Comparison of ENCODE assay signal across 21 cellular contexts in genomic region chr17:49976828-49977202, GRCh38. TPM values are rescaled to one million over a fixed set of nuclear protein-coding genes. Genes with fewer than 3 reads are reported as not detected.
DNase-seq lines count a peak whose midpoint lies in the region; ATAC-seq, FAIRE-seq and TF ChIP-seq lines count a peak whose summit lies in the region.
"Had no signal": no experiment of that assay in that cellular context is flagged by ENCODE, and none has a peak within 500 bp of the region (broad histone marks: within the 10 kb centered on the region; RNA-seq: fewer than 3 reads in every experiment).

No MANE protein-coding gene starts in this region.

- no TSS peak for BruUV-seq in HepG2 (replicated peaks; lab: Mats Ljungman, UMichigan)

- H3F3A ChIP-seq in neural progenitor cell (ENCODE audit: low read depth): peaks cover 61% of the 10 kb centered on the region

- TF ChIP-seq POLR2A in HepG2 (IDR thresholded peaks at IDR 0.05; ENCODE audit: insufficient read depth in 1 of 2, low read depth in 2 of 2, low read length in 2 of 2) (no peak), right lobe of liver (IDR thresholded peaks at IDR 0.05) (no peak)

- ATAC-seq in HepG2 (no peak), right lobe of liver (no peak)
- ATAC-seq: A549, K562 had no signal

- TF ChIP-seq RAD21 in HepG2 (CRISPR knock-in tag; IDR thresholded peaks at IDR 0.05): no peak

- CTCF ChIA-PET in HepG2 (lab: Yijun Ruan, JAX; ENCODE audit: low intra/inter-chr PET ratio, low total read pairs): no interaction called here
- CTCF ChIA-PET in RWPE1 (lab: Yijun Ruan, JAX): no interaction called here

- H3K27me3 ChIP-seq in HepG2 (ENCODE audit: control insufficient read depth in 1 of 2, insufficient read depth in 2 of 2, low read length in 2 of 2) (peaks cover 35 to 95% of the 10 kb centered on the region in 2 experiments), right lobe of liver (peaks cover 5 to 11% of the 10 kb centered on the region in 2 donors), neural progenitor cell (peaks cover 44% of the 10 kb centered on the region), HAP-1 (ENCODE audit: low read depth) (no peaks in the 10 kb centered on the region; the same call in 1 of the 2 replicates)

- H3K4me1 ChIP-seq in HepG2 (ENCODE audit: insufficient read depth, low read length): peaks cover 12% of the 10 kb centered on the region
- H3K4me1 ChIP-seq in right lobe of liver: no peaks in the 10 kb centered on the region
- H3K4me1 ChIP-seq in neural progenitor cell: peaks cover 87% of the 10 kb centered on the region
- H3K4me1 ChIP-seq in HAP-1: peaks cover 13% of the 10 kb centered on the region
- H3K4me1 ChIP-seq: A549 had no signal

- H3K27ac Mint-ChIP-seq in neural progenitor cell: no peak overlapping the region
- H3K27ac Mint-ChIP-seq in nephron progenitor cell: no peak overlapping the region
- no peak overlapping the region for H3K27ac Mint-ChIP-seq in activated T-helper 1 cell treated with anti-CD3 and anti-CD28 coated beads, Interleukin-12 subunit alpha, Interleukin-12 subunit beta, Interleukin-2, Interleukin-4 antibody, amounts not matched to agents 30 ng/mL and 10 ng/mL and 1 ng/mL, durations not matched to agents 14 hours and 24 hours and 36 hours
- H3K27ac Mint-ChIP-seq: CD4-positive, alpha-beta T cell; H9 had no signal

- POLR2A ChIA-PET in HepG2 (lab: Yijun Ruan, JAX): no interaction called here
- POLR2A ChIA-PET in RWPE1 (lab: Yijun Ruan, JAX; ENCODE audit: low non-redundant PET): no interaction called here

- H3K36me3 Mint-ChIP-seq in neural progenitor cell (no peaks in the 10 kb centered on the region), nephron progenitor cell (ENCODE audit: low read depth) (no peaks in the 10 kb centered on the region)
- no peaks in the 10 kb centered on the region for H3K36me3 Mint-ChIP-seq in activated T-helper 1 cell treated with anti-CD3 and anti-CD28 coated beads, Interleukin-12 subunit alpha, Interleukin-12 subunit beta, Interleukin-2, Interleukin-4 antibody, amounts not matched to agents 30 ng/mL and 10 ng/mL and 1 ng/mL, durations not matched to agents 14 hours and 24 hours and 36 hours (ENCODE audit: low read depth)

- no peaks in the 10 kb centered on the region for H3K36me3 ChIP-seq in HepG2 (replicated peaks in 1 of 2; ENCODE audit: control insufficient read depth in 1 of 2, insufficient read depth in 2 of 2, low read length in 2 of 2)
- H3K36me3 ChIP-seq in right lobe of liver: no peaks in the 10 kb centered on the region
- H3K36me3 ChIP-seq in neural progenitor cell: no peaks in the 10 kb centered on the region
- no peaks in the 10 kb centered on the region for H3K36me3 ChIP-seq in HAP-1 (replicated peaks)

- no peak overlapping the region for H3K27ac ChIP-seq in HepG2 (ENCODE audit: extremely low read length, insufficient read depth, low read length)
- no peak overlapping the region for H3K27ac ChIP-seq in right lobe of liver
- peak overlapping the region; percentile 93 for H3K27ac ChIP-seq in RWPE1
- no peak overlapping the region for H3K27ac ChIP-seq in neural progenitor cell
- H3K27ac ChIP-seq: 22Rv1, A549, C4-2B had no signal

- peaks cover 53% of the 10 kb centered on the region for H3K27me3 Mint-ChIP-seq in neural progenitor cell (ENCODE audit: insufficient read depth, low read depth)
- H3K27me3 Mint-ChIP-seq in nephron progenitor cell (ENCODE audit: low read depth, poor library complexity): peaks cover 90% of the 10 kb centered on the region
- H3K27me3 Mint-ChIP-seq in activated T-helper 1 cell treated with anti-CD3 and anti-CD28 coated beads, Interleukin-12 subunit alpha, Interleukin-12 subunit beta, Interleukin-2, Interleukin-4 antibody, amounts not matched to agents 30 ng/mL and 10 ng/mL and 1 ng/mL, durations not matched to agents 14 hours and 24 hours and 36 hours (ENCODE audit: insufficient read depth): peaks cover 59% of the 10 kb centered on the region

- TF ChIP-seq EP300 in HepG2 (IDR thresholded peaks at IDR 0.05; ENCODE audit: low read depth in 2 of 2, low read length in 2 of 2) (no peak), HepG2 (CRISPR knock-in tag; IDR thresholded peaks at IDR 0.05; ENCODE audit: borderline replicate concordance) (no peak)

- H3K9me3 ChIP-seq in HepG2 (ENCODE audit: low read length): no peaks in the 10 kb centered on the region
- H3K9me3 ChIP-seq in right lobe of liver: no peaks in the 10 kb centered on the region
- H3K9me3 ChIP-seq in neural progenitor cell (ENCODE audit: low read depth): no peaks in the 10 kb centered on the region
- H3K9me3 ChIP-seq in HAP-1: no peaks in the 10 kb centered on the region
- H3K9me3 ChIP-seq: A549, Caco-2 had no signal

- 3% methylated on average over 4 of the region's 4 CpGs for WGBS in HepG2 (ENCODE audit: low lambda C conversion rate)
- 73% methylated on average over 2 of the region's 4 CpGs for WGBS in right lobe of liver (ENCODE audit: insufficient coverage, low coverage, low lambda C conversion rate, missing lambda C conversion rate)

- H3K4me3 ChIP-seq in HepG2 (replicated peaks in 1 of 3; ENCODE audit: insufficient read depth in 1 of 3, low read depth in 2 of 3, low read length in 3 of 3): no peak overlapping the region
- H3K4me3 ChIP-seq in right lobe of liver: no peak overlapping the region
- no peak overlapping the region for H3K4me3 ChIP-seq in neural progenitor cell
- no peak overlapping the region for H3K4me3 ChIP-seq in HAP-1
- H3K4me3 ChIP-seq: A549, K562 had no signal

- H3K4me3 Mint-ChIP-seq in neural progenitor cell (no peak overlapping the region), nephron progenitor cell (no peak overlapping the region)
- no peak overlapping the region for H3K4me3 Mint-ChIP-seq in activated T-helper 1 cell treated with anti-CD3 and anti-CD28 coated beads, Interleukin-12 subunit alpha, Interleukin-12 subunit beta, Interleukin-2, Interleukin-4 antibody, amounts not matched to agents 30 ng/mL and 10 ng/mL and 1 ng/mL, durations not matched to agents 14 hours and 24 hours and 36 hours
- H3K4me3 Mint-ChIP-seq: CD4-positive, alpha-beta T cell; H9 had no signal

- peaks cover 23% of the 10 kb centered on the region for H3K4me1 Mint-ChIP-seq in neural progenitor cell
- peaks cover 80% of the 10 kb centered on the region for H3K4me1 Mint-ChIP-seq in nephron progenitor cell
- H3K4me1 Mint-ChIP-seq in activated T-helper 1 cell treated with anti-CD3 and anti-CD28 coated beads, Interleukin-12 subunit alpha, Interleukin-12 subunit beta, Interleukin-2, Interleukin-4 antibody, amounts not matched to agents 30 ng/mL and 10 ng/mL and 1 ng/mL, durations not matched to agents 14 hours and 24 hours and 36 hours (ENCODE audit: low read depth): no peaks in the 10 kb centered on the region

- TF ChIP-seq CTCF in HepG2 (CRISPR knock-in tag; IDR thresholded peaks at IDR 0.05): no peak
- TF ChIP-seq CTCF in right lobe of liver (IDR thresholded peaks at IDR 0.05): no peak
- TF ChIP-seq CTCF in RWPE1 (conservative IDR thresholded peaks at IDR 0.05; ENCODE audit: low read depth): no peak
- TF ChIP-seq CTCF in neural progenitor cell (IDR thresholded peaks at IDR 0.05): no peak
- TF ChIP-seq CTCF in nephron progenitor cell (IDR thresholded peaks at IDR 0.05): no peak

- H3K9me3 Mint-ChIP-seq in neural progenitor cell: peaks cover 2% of the 10 kb centered on the region
- no peaks in the 10 kb centered on the region for H3K9me3 Mint-ChIP-seq in nephron progenitor cell
- H3K9me3 Mint-ChIP-seq in activated T-helper 1 cell treated with anti-CD3 and anti-CD28 coated beads, Interleukin-12 subunit alpha, Interleukin-12 subunit beta, Interleukin-2, Interleukin-4 antibody, amounts not matched to agents 30 ng/mL and 10 ng/mL and 1 ng/mL, durations not matched to agents 14 hours and 24 hours and 36 hours: no peaks in the 10 kb centered on the region
- H3K9me3 Mint-ChIP-seq: CD4-positive, alpha-beta T cell; H9 had no signal

- intact Hi-C loops in HepG2 (cut with micrococcal nuclease; ENCODE audit: unreplicated experiment): no loop called here
- intact Hi-C loops in right lobe of liver (cut with DNase I): no loop called here
- intact Hi-C loops in activated T-helper 1 cell treated with anti-CD3 and anti-CD28 coated beads, Interleukin-12 subunit alpha, Interleukin-12 subunit beta, Interleukin-2, Interleukin-4 antibody, amounts not matched to agents 30 ng/mL and 10 ng/mL and 1 ng/mL, durations not matched to agents 14 hours and 24 hours and 36 hours (cut with micrococcal nuclease): no loop called here

- H4K20me1 ChIP-seq in HepG2 (ENCODE audit: insufficient read depth, low read length): no peaks in the 10 kb centered on the region
- peaks cover 10% of the 10 kb centered on the region for H4K20me1 ChIP-seq in neural progenitor cell (ENCODE audit: low read depth)

- H3K79me2 ChIP-seq in HepG2 (ENCODE audit: insufficient read depth, low read length) (no peaks in the 10 kb centered on the region), neural progenitor cell (ENCODE audit: low read depth) (no peaks in the 10 kb centered on the region)

- no peak for DNase-seq in HepG2 (ENCODE audit: low spot score)
- no peak for DNase-seq in right lobe of liver
- DNase-seq in RWPE1 (ENCODE audit: low spot score): no peak
- no peak for DNase-seq in neural progenitor cell (ENCODE audit: low spot score)
- no peak for DNase-seq in nephron progenitor cell
- DNase-seq in activated T-helper 1 cell treated with anti-CD3 and anti-CD28 coated beads, Interleukin-12 subunit alpha, Interleukin-12 subunit beta, Interleukin-2, Interleukin-4 antibody, amounts not matched to agents 30 ng/mL and 10 ng/mL and 1 ng/mL, durations not matched to agents 14 hours and 24 hours and 36 hours (ENCODE audit: low spot score): no peak
- DNase-seq in NCI-H2227 treated with DMSO at 0.1 percent for 48 hours (lab: John Stamatoyannopoulos, UW): no peak
- DNase-seq in HAP-1 (ENCODE audit: low spot score in 2 of 2): no peak
- DNase-seq: AML-193; CD4-positive, alpha-beta T cell; DMS79 treated with DMSO at 0.1 percent for 48 hours; H9; IMR-90 had no signal

- no peak for FAIRE-seq in HepG2 (lab: Jason Lieb, UNC)
- FAIRE-seq: A549, D721Med, H1, K562 had no signal

- H2AFZ ChIP-seq in HepG2 (ENCODE audit: low read length) (no peak overlapping the region), neural progenitor cell (replicated peaks) (no peak overlapping the region)

- H3K4me2 ChIP-seq in HepG2 (ENCODE audit: low read depth, low read length) (no peak overlapping the region), neural progenitor cell (peak overlapping the region; percentile 8)
- H3K4me2 ChIP-seq: A549 had no signal

- in situ Hi-C loops in HepG2 (cut with HindIII; ENCODE audit: extremely low pct_ligation_motif_present, low pct_unique_long_range_greater_than_20kb): no loop called here
- in situ Hi-C loops in HAP-1 (cut with MboI; ENCODE audit: low sequenced_read_pairs): no loop called here

- H3K9ac ChIP-seq in HepG2 (ENCODE audit: insufficient read depth, low read depth, low read length): no peak overlapping the region
- no peak overlapping the region for H3K9ac ChIP-seq in neural progenitor cell

RNA-seq across cellular contexts. Expression of gene DLX4, which starts 7.8 kb away (rescaled TPM):
- 0.51 and 0.55 TPM in 2 replicates for total RNA-seq in HepG2 (2016; rRNA removed; fragmentation: Illumina TruSeq; extraction: Trizol)
- total RNA-seq in HepG2 (2016; cell fraction: cytosol; rRNA removed; fragmentation: Illumina TruSeq; extraction: Trizol; ENCODE audit: low read depth): 0.44 and 1.4 TPM in 2 replicates
- 0.40 and 0.80 TPM in 2 replicates for total RNA-seq in HepG2 (2016; cell fraction: insoluble cytoplasmic fraction; rRNA removed; fragmentation: Illumina TruSeq; extraction: Trizol)
- total RNA-seq in HepG2 (2016; cell fraction: membrane; rRNA removed; fragmentation: Illumina TruSeq; extraction: Trizol): 1.8 and 1.9 TPM in 2 replicates
- total RNA-seq in HepG2 (2016; cell fraction: nucleus; rRNA removed; fragmentation: Illumina TruSeq; extraction: Trizol): 0.93 and 0.97 TPM in 2 replicates
- 2.3 and 2.5 TPM in 2 replicates for polyA plus RNA-seq in HepG2 (2011; rRNA removed)
- 1.0 and 1.2 TPM in 2 replicates for polyA plus RNA-seq in HepG2 (2011; cell fraction: cytosol; rRNA removed)
- 10.2 TPM in 2 replicates for polyA plus RNA-seq in HepG2 (2011; cell fraction: nucleus; rRNA removed)
- 2.5 and 2.7 TPM in 2 replicates for polyA plus RNA-seq in HepG2 (2012)
- polyA plus RNA-seq in HepG2 (2016; cell fraction: cytosol; fragmentation: Illumina TruSeq; extraction: Trizol; ENCODE audit: low read depth): 6.6 and 7.4 TPM in 2 replicates
- polyA plus RNA-seq in HepG2 (2016; cell fraction: insoluble cytoplasmic fraction; fragmentation: Illumina TruSeq; extraction: Trizol; ENCODE audit: low read depth): 2.3 and 2.8 TPM in 2 replicates
- 12.2 and 12.9 TPM in 2 replicates for polyA plus RNA-seq in HepG2 (2016; cell fraction: membrane; fragmentation: Illumina TruSeq; extraction: Trizol; ENCODE audit: low read depth)
- 8.1 and 8.9 TPM in 2 replicates for polyA plus RNA-seq in HepG2 (2016; cell fraction: nucleus; fragmentation: Illumina TruSeq; extraction: Trizol; ENCODE audit: insufficient read depth, low read depth)
- polyA minus RNA-seq in HepG2 (2011; rRNA and poly(A)+ RNA removed; ENCODE audit: low replicate concordance): 1.8 and 3.4 TPM in 2 replicates
- 0.62 and 0.99 TPM in 2 replicates for polyA minus RNA-seq in HepG2 (2011; cell fraction: cytosol; rRNA and poly(A)+ RNA removed)
- polyA minus RNA-seq in HepG2 (2011; cell fraction: nucleus; rRNA and poly(A)+ RNA removed): 1.3 and 2.4 TPM in 2 replicates
- total RNA-seq in right lobe of liver: not detected
- total RNA-seq in neural progenitor cell (ENCODE audit: low replicate concordance): 0.53 TPM in 1 of 2 replicates, not detected in the other
- 0.20 TPM in 1 of 2 replicates, not detected in the other for total RNA-seq in activated T-helper 1 cell treated with anti-CD3 and anti-CD28 coated beads, Interleukin-12 subunit alpha, Interleukin-12 subunit beta, Interleukin-2, Interleukin-4 antibody, amounts not matched to agents 30 ng/mL and 10 ng/mL and 1 ng/mL, durations not matched to agents 14 hours and 24 hours and 36 hours
- total RNA-seq: IMR-90 had no signal
- polyA plus RNA-seq: IMR-90 had no signal

RNA-seq across cellular contexts. Expression of gene DLX3, which starts 18.2 kb away (rescaled TPM):
- not detected in 2 replicates for total RNA-seq in HepG2 (2016; rRNA removed; fragmentation: Illumina TruSeq; extraction: Trizol)
- total RNA-seq in HepG2 (2016; cell fraction: cytosol; rRNA removed; fragmentation: Illumina TruSeq; extraction: Trizol; ENCODE audit: low read depth): not detected in 2 replicates
- total RNA-seq in HepG2 (2016; cell fraction: insoluble cytoplasmic fraction; rRNA removed; fragmentation: Illumina TruSeq; extraction: Trizol): not detected in 2 replicates
- total RNA-seq in HepG2 (2016; cell fraction: membrane; rRNA removed; fragmentation: Illumina TruSeq; extraction: Trizol): not detected in 2 replicates
- total RNA-seq in HepG2 (2016; cell fraction: nucleus; rRNA removed; fragmentation: Illumina TruSeq; extraction: Trizol): not detected in 2 replicates
- polyA plus RNA-seq in HepG2 (2011; rRNA removed): 0.03 and 0.05 TPM in 2 replicates
- not detected in 2 replicates for polyA plus RNA-seq in HepG2 (2011; cell fraction: cytosol; rRNA removed)
- polyA plus RNA-seq in HepG2 (2011; cell fraction: nucleus; rRNA removed): 0.05 and 0.23 TPM in 2 replicates
- not detected in 2 replicates for polyA plus RNA-seq in HepG2 (2012)
- not detected in 2 replicates for polyA plus RNA-seq in HepG2 (2016; cell fraction: cytosol; fragmentation: Illumina TruSeq; extraction: Trizol; ENCODE audit: low read depth)
- 0.09 TPM in 1 of 2 replicates, not detected in the other for polyA plus RNA-seq in HepG2 (2016; cell fraction: insoluble cytoplasmic fraction; fragmentation: Illumina TruSeq; extraction: Trizol; ENCODE audit: low read depth)
- not detected in 2 replicates for polyA plus RNA-seq in HepG2 (2016; cell fraction: membrane; fragmentation: Illumina TruSeq; extraction: Trizol; ENCODE audit: low read depth)
- not detected in 2 replicates for polyA plus RNA-seq in HepG2 (2016; cell fraction: nucleus; fragmentation: Illumina TruSeq; extraction: Trizol; ENCODE audit: insufficient read depth, low read depth)
- polyA minus RNA-seq in HepG2 (2011; rRNA and poly(A)+ RNA removed; ENCODE audit: low replicate concordance): 0.65 TPM in 1 of 2 replicates, not detected in the other
- not detected in 2 replicates for polyA minus RNA-seq in HepG2 (2011; cell fraction: cytosol; rRNA and poly(A)+ RNA removed)
- not detected in 2 replicates for polyA minus RNA-seq in HepG2 (2011; cell fraction: nucleus; rRNA and poly(A)+ RNA removed)
- total RNA-seq in right lobe of liver: not detected
- 0.04 and 0.87 TPM in 2 replicates for total RNA-seq in neural progenitor cell (ENCODE audit: low replicate concordance)
- total RNA-seq in activated T-helper 1 cell treated with anti-CD3 and anti-CD28 coated beads, Interleukin-12 subunit alpha, Interleukin-12 subunit beta, Interleukin-2, Interleukin-4 antibody, amounts not matched to agents 30 ng/mL and 10 ng/mL and 1 ng/mL, durations not matched to agents 14 hours and 24 hours and 36 hours: not detected in 2 replicates
- total RNA-seq: CD4-positive, alpha-beta T cell; HT-29; IMR-90; K562 had no signal
- polyA plus RNA-seq: IMR-90, K562 had no signal
